13 cellular contexts compared by ENCODE assay signal in genomic region chr2:62325398-62325797, GRCh38.
DNase-seq lines count a peak whose midpoint lies in the region; ATAC-seq, FAIRE-seq and TF ChIP-seq lines count a peak whose summit lies in the region.
"Had no signal": no experiment of that assay in that cellular context is flagged by ENCODE, and none has a peak within 500 bp of the region (broad histone marks: within the 10 kb centered on the region; RNA-seq: fewer than 3 reads in every experiment).

No MANE protein-coding gene starts in this region.

- no peak overlapping the region for H3K27ac ChIP-seq in HCT116 (ENCODE audit: low read depth, low read length)
- no peak overlapping the region for H3K27ac ChIP-seq in K562 (ENCODE audit: extremely low read depth, low read depth, low read length)
- no peak overlapping the region for H3K27ac ChIP-seq in H9 (ENCODE audit: insufficient read length, low read depth, low read length)
- H3K27ac ChIP-seq in coronary artery, result no peak overlapping the region
- H3K27ac ChIP-seq: A549, C4-2B had no signal

- DNase-seq in HCT116 (ENCODE audit: low read depth, low spot score) (no peak), KBM-7 (peak; percentile 65), MV-4-11 (lab: John Stamatoyannopoulos, UW) (peak; percentile 15), K562 (ENCODE audit: extremely low read depth in 1 of 4, low spot score in 3 of 4) (no peak), H9 (no peak), coronary artery (ENCODE audit: low spot score) (no peak)
- DNase-seq: BE2C; CD4-positive, alpha-beta memory T cell; DMS79 had no signal

- no peak overlapping the region for H3K23ac ChIP-seq in H9 (ENCODE audit: insufficient read length, low read depth, low read length)

- CTCF ChIA-PET in HCT116 (lab: Charles Lee), result no interaction called here
- CTCF ChIA-PET in K562 (lab: Yijun Ruan, JAX; ENCODE audit: low intra/inter-chr PET ratio), result no interaction called here

- no peak overlapping the region for H3T11ph ChIP-seq in H9 (ENCODE audit: low read length)

- H3K9me3 ChIP-seq in HCT116 (ENCODE audit: control insufficient read depth in 1 of 2, insufficient read depth in 1 of 2, low read depth in 1 of 2, low read length in 2 of 2), result no peaks in the 10 kb centered on the region; a peak in 1 of 4 replicates
- H3K9me3 ChIP-seq in K562 (replicated peaks; ENCODE audit: control insufficient read depth, insufficient read depth, low read depth, low read length), result peaks cover 4% of the 10 kb centered on the region; the same call in 1 of the 2 replicates
- no peaks in the 10 kb centered on the region for H3K9me3 ChIP-seq in H9 (ENCODE audit: control insufficient read depth, low read depth, low read length)
- H3K9me3 ChIP-seq: A549, BE2C had no signal

- RAD21 ChIA-PET in HCT116 (lab: Charles Lee; ENCODE audit: low non-redundant PET in 1 of 2, low total read pairs in 2 of 2, uncharacterized antibody in 2 of 2, unreplicated experiment in 2 of 2), result no interaction called here

- no peak overlapping the region for H3K9ac ChIP-seq in HCT116 (ENCODE audit: low read length)
- H3K9ac ChIP-seq in K562 (ENCODE audit: insufficient read depth in 1 of 2, low read depth in 2 of 2, low read length in 2 of 2), result no peak overlapping the region
- H3K9ac ChIP-seq in H9 (ENCODE audit: extremely low read depth, insufficient read length, low read length), result no peak overlapping the region

- TF ChIP-seq RAD21 in HCT116 (IDR thresholded peaks at IDR 0.05; ENCODE audit: low read depth) (no peak), K562 (CRISPR knock-in tag; conservative IDR thresholded peaks at IDR 0.05 in 1 of 2, IDR thresholded peaks at IDR 0.05 in 1 of 2) (no peak)

- H3K14ac ChIP-seq in H9 (ENCODE audit: insufficient read depth, low read length), result no peak overlapping the region

- peaks cover 52 to 77% of the 10 kb centered on the region in 2 experiments for H3K4me1 Mint-ChIP-seq in H9

- H3K4me3 Mint-ChIP-seq in H9, result no peak overlapping the region; a peak in 1 of 5 replicates
- H3K4me3 Mint-ChIP-seq: CD4-positive, alpha-beta memory T cell had no signal

- H3K4ac ChIP-seq in H9 (ENCODE audit: low read depth, low read length), result no peak overlapping the region

- H2AFZ ChIP-seq in HCT116 (ENCODE audit: low read depth, low read length, poor library complexity, severe bottlenecking) (no peak overlapping the region), K562 (ENCODE audit: low read depth, low read length) (no peak overlapping the region), H9 (ENCODE audit: low read length) (no peak overlapping the region)

- 81% methylated on average over 5 of the region's 5 CpGs for WGBS in K562 (ENCODE audit: insufficient coverage, low coverage, missing lambda C conversion rate)
- WGBS in H9 (ENCODE audit: extremely low coverage, insufficient read length, low lambda C conversion rate), result no CpG with 5 or more reads among the region's 5 CpGs

- no peak for FAIRE-seq in K562 (lab: Jason Lieb, UNC)
- FAIRE-seq: A549, GM12892 had no signal

- H2BK120ac ChIP-seq in H9 (ENCODE audit: low read depth, low read length, poor library complexity, severe bottlenecking), result no peak overlapping the region

- H3K27me3 Mint-ChIP-seq in H9 (ENCODE audit: low read depth), result no peaks in the 10 kb centered on the region
- H3K27me3 Mint-ChIP-seq: CD4-positive, alpha-beta memory T cell had no signal

- H2BK12ac ChIP-seq in H9 (ENCODE audit: insufficient read length, low read depth, low read length), result no peak overlapping the region

- H4K5ac ChIP-seq in H9 (ENCODE audit: insufficient read length, low read depth, low read length), result no peak overlapping the region

- no peak overlapping the region for H4K91ac ChIP-seq in H9 (ENCODE audit: insufficient read length, low read depth, low read length)

- H2BK15ac ChIP-seq in H9 (ENCODE audit: low read depth, low read length), result no peak overlapping the region

- H3K4me2 ChIP-seq in HCT116 (ENCODE audit: low read length) (no peak overlapping the region), K562 (ENCODE audit: insufficient read depth, low read length) (no peak overlapping the region), H9 (ENCODE audit: insufficient read depth, insufficient read length, low read length) (no peak overlapping the region)
- H3K4me2 ChIP-seq: A549 had no signal

- H3K56ac ChIP-seq in H9 (ENCODE audit: insufficient read length, low read depth, low read length), result no peak overlapping the region

- no peak overlapping the region for H4K8ac ChIP-seq in H9 (replicated peaks; ENCODE audit: insufficient read length, low read depth, low read length)

- POLR2A ChIA-PET in HCT116 (lab: Charles Lee) (no interaction called here), K562 (lab: Yijun Ruan, JAX) (interaction anchor here (1.4 kb wide), 1 partner anchor 11 kb away, joined by 3 read pairs; no protein-coding TSS in a partner anchor)

- H4K20me1 ChIP-seq in HCT116 (ENCODE audit: insufficient read depth), result no peaks in the 10 kb centered on the region
- H4K20me1 ChIP-seq in K562 (replicated peaks; ENCODE audit: control insufficient read depth, insufficient read depth, low read length), result no peaks in the 10 kb centered on the region
- H4K20me1 ChIP-seq in H9 (ENCODE audit: control insufficient read depth, insufficient read depth, insufficient read length), result no peaks in the 10 kb centered on the region

- no peak overlapping the region for H2BK5ac ChIP-seq in H9 (ENCODE audit: insufficient read length, low read length)

- H3K4me1 ChIP-seq in HCT116 (ENCODE audit: control insufficient read depth in 1 of 2, insufficient read depth in 2 of 2, low read length in 2 of 2) (no peaks in the 10 kb centered on the region), K562 (replicated peaks in 1 of 2; ENCODE audit: control insufficient read depth in 2 of 2, insufficient read depth in 2 of 2, low read length in 2 of 2) (peaks cover 0 to 11% of the 10 kb centered on the region in 2 experiments; a peak in 3 of 5 replicates), H9 (ENCODE audit: insufficient read depth, low read length) (peaks cover 10% of the 10 kb centered on the region; the same call in 1 of the 2 replicates)
- H3K4me1 ChIP-seq: A549, BE2C had no signal

- H2BK20ac ChIP-seq in H9 (ENCODE audit: low read depth, low read length, poor library complexity, severe bottlenecking), result no peak overlapping the region

- H3K27me3 ChIP-seq in HCT116 (ENCODE audit: insufficient read depth, low read length) (no peaks in the 10 kb centered on the region), K562 (ENCODE audit: control insufficient read depth in 2 of 2, insufficient read depth in 2 of 2, low read length in 2 of 2) (no peaks in the 10 kb centered on the region), H9 (ENCODE audit: insufficient read depth, low read length) (no peaks in the 10 kb centered on the region)
- H3K27me3 ChIP-seq: BE2C had no signal

- TF ChIP-seq EP300 in K562 (IDR thresholded peaks at IDR 0.05; ENCODE audit: low read length), result no peak

- no peak overlapping the region for H3K4me3 ChIP-seq in HCT116 (replicated peaks in 1 of 2; ENCODE audit: low read depth in 1 of 2, low read length in 2 of 2)
- H3K4me3 ChIP-seq in K562, result no peak overlapping the region
- H3K4me3 ChIP-seq in coronary artery, result no peak overlapping the region
- H3K4me3 ChIP-seq: A549 had no signal

- TF ChIP-seq CTCF in HCT116 (IDR thresholded peaks at IDR 0.05 in 2 of 3, conservative IDR thresholded peaks at IDR 0.05 in 1 of 3; ENCODE audit: borderline replicate concordance in 1 of 3, insufficient read depth in 1 of 3, low read depth in 2 of 3, low read length in 2 of 3) (no peak), K562 (IDR thresholded peaks at IDR 0.05 in 2 of 3, conservative IDR thresholded peaks at IDR 0.05 in 1 of 3; ENCODE audit: insufficient read depth in 2 of 3, low read depth in 1 of 3, low read length in 3 of 3) (no peak), H9 (conservative IDR thresholded peaks at IDR 0.05) (no peak), coronary artery (IDR thresholded peaks at IDR 0.05) (no peak)

- H3K23me2 ChIP-seq in H9 (ENCODE audit: insufficient read length, low read depth, low read length, poor library complexity, severe bottlenecking), result no peaks in the 10 kb centered on the region

- peaks cover 30 to 55% (median 32%) of the 10 kb centered on the region in 3 experiments for H3K36me3 Mint-ChIP-seq in H9 (ENCODE audit: insufficient read depth in 1 of 3, low read depth in 3 of 3)
- H3K36me3 Mint-ChIP-seq: CD4-positive, alpha-beta memory T cell had no signal

- no peak overlapping the region for H3K18ac ChIP-seq in H9 (ENCODE audit: insufficient read length, low read depth, low read length)

- H3K79me2 ChIP-seq in HCT116 (ENCODE audit: insufficient read depth, low read length) (no peaks in the 10 kb centered on the region), K562 (ENCODE audit: control insufficient read depth, insufficient read depth, low read length) (no peaks in the 10 kb centered on the region), H9 (ENCODE audit: insufficient read depth, low read length) (no peaks in the 10 kb centered on the region)

- H3K27ac Mint-ChIP-seq in H9, result peak overlapping the region in 1 of 3 experiments; percentile 34; a peak in 1 of 7 replicates

- H3K36me3 ChIP-seq in HCT116 (ENCODE audit: control insufficient read depth in 1 of 2, insufficient read depth in 2 of 2, low read length in 2 of 2), result no peaks in the 10 kb centered on the region
- H3K36me3 ChIP-seq in K562 (ENCODE audit: control insufficient read depth, insufficient read depth, low read length), result no peaks in the 10 kb centered on the region
- H3K36me3 ChIP-seq: BE2C had no signal

- no peaks in the 10 kb centered on the region for H3K79me1 ChIP-seq in H9 (ENCODE audit: insufficient read depth, low read depth, low read length, poor library complexity, severe bottlenecking)

- ATAC-seq in HCT116 (no peak), K562 (no peak), GM18502 (IDR thresholded peaks at IDR 0.05; ENCODE audit: poor library complexity, unreplicated experiment) (no peak)
- ATAC-seq: A549 had no signal

- no peaks in the 10 kb centered on the region for H3K9me1 ChIP-seq in K562 (ENCODE audit: control insufficient read depth, insufficient read depth, low read length)

- H3K9me2 ChIP-seq in HCT116 (ENCODE audit: insufficient read depth), result no peaks in the 10 kb centered on the region

- in situ Hi-C loops in KBM-7 (cut with MboI; ENCODE audit: low pct_unique_long_range_greater_than_20kb, low sequenced_read_pairs) (no loop called here), K562 (cut with MboI) (no loop called here)

- H3K9me3 Mint-ChIP-seq in H9, result peaks cover 40 to 45% of the 10 kb centered on the region in 2 experiments

- intact Hi-C loops in HCT116 (cut with micrococcal nuclease) (no loop called here), K562 (cut with micrococcal nuclease) (no loop called here)

- BruUV-seq in HCT116 (replicated peaks; lab: Mats Ljungman, UMichigan) (no TSS peak), K562 (replicated peaks; lab: Mats Ljungman, UMichigan) (no TSS peak)

- TF ChIP-seq POLR2A in HCT116 (IDR thresholded peaks at IDR 0.05; ENCODE audit: borderline replicate concordance, extremely low read depth, insufficient read depth, insufficient read length) (no peak), K562 (conservative IDR thresholded peaks at IDR 0.05) (no peak)

- no peak overlapping the region for H2AK5ac ChIP-seq in H9 (ENCODE audit: insufficient read length, low read length)

TF ChIP-seq in HCT116, 20 proteins besides CTCF, POLR2A, EP300 and RAD21 (continues in another document):
- TF ChIP-seq SIN3A (IDR thresholded peaks at IDR 0.05; ENCODE audit: low read depth), result no peak

TF ChIP-seq in K562, 482 proteins besides CTCF, POLR2A, EP300 and RAD21 (continues in another document):
- TF ChIP-seq CBX5 (IDR thresholded peaks at IDR 0.05; ENCODE audit: borderline replicate concordance, low read depth), result peak; percentile 67; the same call in 1 of the 2 replicates

Comparison
In these comparisons a context has a peak if more than half of its experiments do, and no peak if none do; other contexts are left out.
1. DNase-seq: peak in KBM-7 (single experiment) and MV-4-11 (single experiment); none in HCT116 (single experiment), K562 (0 of 4), H9 (single experiment) and coronary artery (single experiment).
2. Of the 22 proteins assayed by ChIP-seq in both K562 and HCT116: peak only in K562: ZBTB33; only in HCT116: none; in both: none; in neither: 19; mixed calls (peak in some experiments, not most) for 2.